Comparison of ENCODE assay signal across 8 cellular contexts in genomic region chr6:157981132-157981394, GRCh38. TPM values are rescaled to one million over a fixed set of nuclear protein-coding genes. Genes with fewer than 3 reads are reported as not detected.
A peak's percentile ranks its signal among the peaks of the same experiment; 100 is the strongest.
DNase-seq lines count a peak whose midpoint lies in the region; ATAC-seq and TF ChIP-seq lines count a peak whose summit lies in the region.

No MANE protein-coding gene starts in this region.

- H3K27me3 ChIP-seq in A673 (replicated peaks; ENCODE audit: insufficient read depth, low read depth, low read length, poor library complexity) (no peaks in the 10 kb centered on the region), SJSA1 (replicated peaks) (no peaks in the 10 kb centered on the region)

- intact Hi-C loops in A673 (cut with micrococcal nuclease; ENCODE audit: unreplicated experiment), result loop anchor here (5.0 kb wide), 1 partner anchor 46 kb away; no protein-coding TSS in a partner anchor

- peaks cover 17% of the 10 kb centered on the region for H3K4me1 ChIP-seq in A673 (ENCODE audit: insufficient read depth, low read length, poor library complexity, severe bottlenecking)
- peaks cover 40% of the 10 kb centered on the region for H3K4me1 ChIP-seq in SJSA1 (replicated peaks)

- DNase-seq in A673 (ENCODE audit: low spot score) (no peak), SJSA1 (ENCODE audit: low read depth in 1 of 2, low spot score in 2 of 2) (no peak), fibroblast of pulmonary artery (ENCODE audit: low read depth) (no peak), skeletal muscle cell (ENCODE audit: low read depth) (no peak), NCI-H1417 (lab: John Stamatoyannopoulos, UW) (no peak), pons (ENCODE audit: low spot score) (no peak), ecto neural progenitor cell (ENCODE audit: low spot score) (no peak)

- CTCF ChIA-PET in A673 (lab: Charles Lee), result interaction anchor here (1.2 kb wide), 1 partner anchor 46 kb away, joined by 5 read pairs; no protein-coding TSS in a partner anchor

- H3K9me3 ChIP-seq in A673 (ENCODE audit: low read depth, low read length, poor library complexity, severe bottlenecking) (no peaks in the 10 kb centered on the region), SJSA1 (replicated peaks) (peaks cover 4% of the 10 kb centered on the region; the same call in 1 of the 2 replicates)

- H3K36me3 ChIP-seq in A673 (ENCODE audit: insufficient read depth, low read length, poor library complexity, severe bottlenecking), result no peaks in the 10 kb centered on the region
- peaks cover 7% of the 10 kb centered on the region for H3K36me3 ChIP-seq in SJSA1

- POLR2A ChIA-PET in A673 (lab: Charles Lee; ENCODE audit: low non-redundant PET), result no interaction called here

- BruUV-seq in A673 (replicated peaks; lab: Mats Ljungman, UMichigan), result no TSS peak

- H3K4me3 ChIP-seq in A673 (ENCODE audit: low read depth, low read length, poor library complexity, severe bottlenecking) (peak overlapping the region; percentile 94), SJSA1 (peak overlapping the region; percentile 99), fibroblast of pulmonary artery (replicated peaks; ENCODE audit: low read depth, low read length) (peak overlapping the region; percentile 73), skeletal muscle cell (ENCODE audit: low read depth, low read length) (peak overlapping the region; percentile 80)

- TF ChIP-seq CTCF in A673 (conservative IDR thresholded peaks at IDR 0.05; ENCODE audit: low read depth, low read length), result no peak
- no peak for TF ChIP-seq CTCF in fibroblast of pulmonary artery (IDR thresholded peaks at IDR 0.05; ENCODE audit: low read length, missing control alignments)

- ATAC-seq in GM19455 (IDR thresholded peaks at IDR 0.05; ENCODE audit: unreplicated experiment), result peak; percentile 20

- H3K27ac ChIP-seq in A673 (ENCODE audit: low read depth, low read length, poor library complexity, severe bottlenecking) (peak overlapping the region; percentile 90), SJSA1 (peak overlapping the region; percentile 52)

RNA-seq across cellular contexts. Expression of gene SYNJ2, which starts 0.6 kb away (rescaled TPM):
- 34.5 and 37.0 TPM in 2 replicates for total RNA-seq in A673 (2021)
- total RNA-seq in SJSA1 (2014; rRNA removed; shearing (Covaris generic)), result 20.9 and 23.7 TPM in 2 replicates
